Comparison of ENCODE assay signal across 8 cellular contexts in genomic region chr3:127588675-127589577, GRCh38. TPM values are rescaled to one million over a fixed set of nuclear protein-coding genes. Genes with fewer than 3 reads are reported as not detected.
DNase-seq lines count a peak whose midpoint lies in the region; ATAC-seq and TF ChIP-seq lines count a peak whose summit lies in the region.

No MANE protein-coding gene starts in this region.

- peak overlapping the region; percentile 14 to 87 for H3K27ac Mint-ChIP-seq in natural killer cell

- H3K36me3 ChIP-seq in SK-N-SH (replicated peaks in 1 of 2; ENCODE audit: control insufficient read depth in 1 of 2, insufficient read depth in 2 of 2, low read length in 1 of 2) (no peaks in the 10 kb centered on the region), SJCRH30 (no peaks in the 10 kb centered on the region), ectodermal cell (ENCODE audit: control insufficient read depth, insufficient read depth, low read length) (no peaks in the 10 kb centered on the region)

- H3K9me3 Mint-ChIP-seq in natural killer cell, result no peaks in the 10 kb centered on the region

- no peaks in the 10 kb centered on the region for H3K36me3 Mint-ChIP-seq in natural killer cell

- H3K27ac ChIP-seq in SK-N-SH (ENCODE audit: low read depth in 2 of 2, low read length in 1 of 2) (no peak overlapping the region), SJCRH30 (no peak overlapping the region), ectodermal cell (ENCODE audit: insufficient read depth, low read depth, low read length, poor library complexity, severe bottlenecking) (no peak overlapping the region)

- TF ChIP-seq CTCF in SK-N-SH (IDR thresholded peaks at IDR 0.05) (no peak), natural killer cell (IDR thresholded peaks at IDR 0.05) (no peak)

- no peak for DNase-seq in SK-N-SH
- peak in 1 of 2 experiments; percentile 28 for DNase-seq in SJCRH30
- DNase-seq in natural killer cell, result no peak
- no peak for DNase-seq in HuH-7 (ENCODE audit: low spot score)
- no peak for DNase-seq in T-helper 9 cell

- no peak for TF ChIP-seq RAD21 in SK-N-SH (IDR thresholded peaks at IDR 0.05; ENCODE audit: low read length)

- peak overlapping the region; percentile 98 for H3K4me2 ChIP-seq in SK-N-SH

- peaks cover 9% of the 10 kb centered on the region for H3F3A ChIP-seq in SK-N-SH (replicated peaks; ENCODE audit: insufficient read depth)

- no peaks in the 10 kb centered on the region for H3K27me3 Mint-ChIP-seq in natural killer cell (ENCODE audit: low read depth in 2 of 2)

- H2AFZ ChIP-seq in SK-N-SH (ENCODE audit: low read depth), result no peak overlapping the region

- no peak for ATAC-seq in SK-N-SH treated with all-trans-retinoic acid at 6 μM for 48 hours
- ATAC-seq in natural killer cell, result no peak
- no peak for ATAC-seq in HG03442 (IDR thresholded peaks at IDR 0.05; ENCODE audit: unreplicated experiment)

- H3K4me1 ChIP-seq in SK-N-SH (ENCODE audit: control insufficient read depth in 1 of 2, insufficient read depth in 2 of 2, low read depth in 1 of 2, low read length in 1 of 2) (peaks cover 4 to 22% of the 10 kb centered on the region in 2 experiments; a peak in 3 of 4 replicates), SJCRH30 (peaks cover 7% of the 10 kb centered on the region; the same call in 1 of the 2 replicates), ectodermal cell (ENCODE audit: control insufficient read depth, insufficient read depth, low read length) (peaks cover 19% of the 10 kb centered on the region)

- H3K4me3 ChIP-seq in SK-N-SH (ENCODE audit: low read depth in 2 of 2, low read length in 1 of 2) (peak overlapping the region; percentile 92 to 95), SJCRH30 (peak overlapping the region; percentile 82), ectodermal cell (ENCODE audit: insufficient read depth, low read depth, low read length) (peak overlapping the region; percentile 85)

- H3K27me3 ChIP-seq in SK-N-SH (ENCODE audit: insufficient read depth) (no peaks in the 10 kb centered on the region), SJCRH30 (no peaks in the 10 kb centered on the region), ectodermal cell (ENCODE audit: control insufficient read depth, insufficient read depth, low read length, poor library complexity, severe bottlenecking) (peaks cover 6% of the 10 kb centered on the region)

- CTCF ChIA-PET in SK-N-SH (lab: Yijun Ruan, JAX), result interaction anchor here (0.6 to 9.4 kb wide), 4 partner anchors 10 to 1343 kb away, joined by 3 to 95 read pairs (median 5); no protein-coding TSS in a partner anchor

- H3K9ac ChIP-seq in SK-N-SH, result peak overlapping the region; percentile 89

- peak overlapping the region; percentile 84 for H3K4me3 Mint-ChIP-seq in natural killer cell

- H3K4me1 Mint-ChIP-seq in natural killer cell, result peaks cover 36 to 49% of the 10 kb centered on the region in 2 donors

- H3K9me2 ChIP-seq in SK-N-SH, result no peaks in the 10 kb centered on the region

- intact Hi-C loops in natural killer cell (cut with micrococcal nuclease), result no loop called here

- POLR2A ChIA-PET in SK-N-SH (lab: Yijun Ruan, JAX), result interaction anchor here (1.2 kb wide), 1 partner anchor 10 kb away, joined by 6 read pairs; the partner anchor contains the start of gene MCM2

- no peak for TF ChIP-seq EP300 in SK-N-SH (IDR thresholded peaks at IDR 0.05; ENCODE audit: borderline replicate concordance in 1 of 2, low read depth in 1 of 2, low read length in 1 of 2)

- H3K9me3 ChIP-seq in SK-N-SH, result no peaks in the 10 kb centered on the region
- H3K9me3 ChIP-seq in SJCRH30 (replicated peaks), result no peaks in the 10 kb centered on the region
- H3K9me3 ChIP-seq in ectodermal cell (ENCODE audit: control insufficient read depth, low read length), result no peaks in the 10 kb centered on the region

- peaks cover 54% of the 10 kb centered on the region for H3K79me2 ChIP-seq in SK-N-SH (ENCODE audit: insufficient read depth)

- WGBS in SK-N-SH (ENCODE audit: low lambda C conversion rate), result 62% methylated on average over 14 of the region's 16 CpGs
- WGBS in ectodermal cell, 2 experiments, result 53 to 57% methylated on average over 16 of the region's 16 CpGs

- peaks cover 47% of the 10 kb centered on the region for H4K20me1 ChIP-seq in SK-N-SH (ENCODE audit: insufficient read depth)

TF ChIP-seq in SK-N-SH, 30 proteins besides CTCF, POLR2A, EP300 and RAD21 (continues in another document):
- TF ChIP-seq TAF1 (IDR thresholded peaks at IDR 0.05; ENCODE audit: borderline replicate concordance, low read depth, low read length) (no peak), PBX3 (IDR thresholded peaks at IDR 0.05) (no peak), JUND (IDR thresholded peaks at IDR 0.05) (no peak), YY1 (IDR thresholded peaks at IDR 0.05; ENCODE audit: low read depth) (no peak), MEF2A (IDR thresholded peaks at IDR 0.05; ENCODE audit: borderline replicate concordance, low read depth) (no peak), FOXJ3 (CRISPR knock-in tag; IDR thresholded peaks at IDR 0.05) (no peak), FOSL2 (IDR thresholded peaks at IDR 0.05; ENCODE audit: borderline replicate concordance, low read depth) (no peak), CHD2 (IDR thresholded peaks at IDR 0.05; ENCODE audit: low read length, partially characterized antibody) (no peak)

TF ChIP-seq in SK-N-SH treated with all-trans-retinoic acid at 6 μM for 48 hours, 23 proteins besides CTCF, POLR2A, EP300 and RAD21 (continues in another document):
- no peak for TF ChIP-seq ZNF565 (CRISPR knock-in tag; conservative IDR thresholded peaks at IDR 0.05; ENCODE audit: low read depth)
- TF ChIP-seq TCF4 (CRISPR knock-in tag; IDR thresholded peaks at IDR 0.05; ENCODE audit: borderline replicate concordance), result no peak
- TF ChIP-seq PATZ1 (CRISPR knock-in tag; IDR thresholded peaks at IDR 0.05; ENCODE audit: borderline replicate concordance), result no peak
- no peak for TF ChIP-seq CSDC2 (CRISPR knock-in tag; IDR thresholded peaks at IDR 0.05)
- TF ChIP-seq SNAI2 (CRISPR knock-in tag; IDR thresholded peaks at IDR 0.05), result no peak
- no peak for TF ChIP-seq PPARA (CRISPR knock-in tag; IDR thresholded peaks at IDR 0.05; ENCODE audit: borderline replicate concordance)
- no peak for TF ChIP-seq CREB5 (CRISPR knock-in tag; IDR thresholded peaks at IDR 0.05; ENCODE audit: low read depth)
- TF ChIP-seq GLIS3 (CRISPR knock-in tag; IDR thresholded peaks at IDR 0.05), result no peak

RNA-seq across cellular contexts. Expression of gene TPRA1, which starts 1.6 kb away (rescaled TPM):
- 26.3 and 31.6 TPM in 2 replicates for polyA plus RNA-seq in SK-N-SH (2012; rRNA removed)
- 11.8 and 18.8 TPM in 2 replicates for polyA plus RNA-seq in SK-N-SH (2012; cell fraction: cytosol; rRNA removed)
- polyA plus RNA-seq in SK-N-SH (2012; cell fraction: nucleus; rRNA removed), result 41.2 and 42.1 TPM in 2 replicates
- 24.4 and 24.8 TPM in 2 replicates for total RNA-seq in SJCRH30 (2014; rRNA removed; shearing (Covaris generic))
- polyA plus RNA-seq in ectodermal cell (2013, experiment 1 of 4), result 28.9 TPM
- 27.0 TPM for polyA plus RNA-seq in ectodermal cell (2013, experiment 2 of 4)
- polyA plus RNA-seq in ectodermal cell (2013, experiment 3 of 4), result 24.9 TPM
- polyA plus RNA-seq in ectodermal cell (2013, experiment 4 of 4), result 28.2 TPM
- 10 to 100 TPM; 15.4 to 22.7 (median 22.1) TPM for total RNA-seq in natural killer cell

RNA-seq across cellular contexts. Expression of gene MCM2, which starts 9.3 kb away (rescaled TPM):
- 39.8 and 56.9 TPM in 2 replicates for polyA plus RNA-seq in SK-N-SH (2012; rRNA removed)
- 18.6 and 29.9 TPM in 2 replicates for polyA plus RNA-seq in SK-N-SH (2012; cell fraction: cytosol; rRNA removed)
- 36.3 and 41.6 TPM in 2 replicates for polyA plus RNA-seq in SK-N-SH (2012; cell fraction: nucleus; rRNA removed)
- total RNA-seq in SJCRH30 (2014; rRNA removed; shearing (Covaris generic)), result 179 and 182 TPM in 2 replicates
- polyA plus RNA-seq in ectodermal cell (2013, experiment 1 of 4), result 195 TPM
- polyA plus RNA-seq in ectodermal cell (2013, experiment 2 of 4), result 202 TPM
- polyA plus RNA-seq in ectodermal cell (2013, experiment 3 of 4), result 134 TPM
- 136 TPM for polyA plus RNA-seq in ectodermal cell (2013, experiment 4 of 4)
- 10 to 100 TPM; 18.8 to 21.4 (median 20.4) TPM for total RNA-seq in natural killer cell

RNA-seq across cellular contexts. Expression of gene PODXL2, which starts 40.1 kb away (rescaled TPM):
- polyA plus RNA-seq in SK-N-SH (2012; rRNA removed), result 27.5 and 28.8 TPM in 2 replicates
- polyA plus RNA-seq in SK-N-SH (2012; cell fraction: cytosol; rRNA removed), result 17.2 and 24.8 TPM in 2 replicates
- polyA plus RNA-seq in SK-N-SH (2012; cell fraction: nucleus; rRNA removed), result 19.9 and 23.6 TPM in 2 replicates
- total RNA-seq in SJCRH30 (2014; rRNA removed; shearing (Covaris generic)), result 10.7 and 10.9 TPM in 2 replicates
- polyA plus RNA-seq in ectodermal cell (2013, experiment 1 of 4), result 34.6 TPM
- 29.7 TPM for polyA plus RNA-seq in ectodermal cell (2013, experiment 2 of 4)
- 30.9 TPM for polyA plus RNA-seq in ectodermal cell (2013, experiment 3 of 4)
- polyA plus RNA-seq in ectodermal cell (2013, experiment 4 of 4), result 30.6 TPM
- 1 to 10 TPM; 2.2 to 3.5 (median 2.7) TPM for total RNA-seq in natural killer cell
